Comparison of ENCODE assay signal across 1 cellular context in the genomic region with DNA sequence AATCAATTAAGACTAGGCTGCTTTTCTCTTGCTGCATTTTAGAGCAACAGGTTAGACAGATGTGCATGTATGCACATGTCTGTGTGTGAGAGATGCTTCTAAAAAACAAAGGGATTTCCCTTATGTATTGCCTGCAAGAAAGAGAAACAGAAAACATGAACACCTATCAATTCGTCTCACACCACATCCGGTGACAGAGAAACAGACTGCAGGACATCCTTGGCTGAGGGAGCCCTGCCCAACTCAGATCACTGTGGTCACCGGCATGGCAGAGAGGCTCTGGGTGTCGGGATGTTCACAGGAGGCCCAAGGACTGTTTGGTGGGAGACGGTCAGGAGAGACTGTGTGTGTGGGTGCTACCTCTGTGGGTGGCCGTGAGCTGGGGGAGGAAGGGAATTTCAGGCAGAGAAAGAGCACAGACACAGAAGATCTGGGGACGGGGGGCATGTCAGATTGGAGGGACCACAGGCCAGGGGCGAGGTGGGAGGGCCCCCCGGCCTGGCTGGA.
TF ChIP-seq lines count a peak whose summit lies in the region.

No MANE protein-coding gene starts in this region.

TF ChIP-seq in GM12878, 131 proteins besides CTCF, POLR2A, EP300 and RAD21:
- no peak for TF ChIP-seq NFXL1 (IDR thresholded peaks at IDR 0.05; ENCODE audit: borderline replicate concordance)
- peak; percentile 50; the same call in 1 of the 2 replicates for TF ChIP-seq CBFB (IDR thresholded peaks at IDR 0.05; ENCODE audit: low read depth)
- TF ChIP-seq USF2 (IDR thresholded peaks at IDR 0.05; ENCODE audit: borderline replicate concordance, low read depth, low read length): no peak
- TF ChIP-seq SP1 (IDR thresholded peaks at IDR 0.05; ENCODE audit: low read depth, low read length): peak; percentile 10
- no peak for TF ChIP-seq ZBTB33 (IDR thresholded peaks at IDR 0.05)
- TF ChIP-seq ZNF384 (IDR thresholded peaks at IDR 0.05; ENCODE audit: borderline replicate concordance, low read depth, low read length): 0 out of 2 replicates have a peak, but pooled peaks have one; percentile 24
- TF ChIP-seq EED (IDR thresholded peaks at IDR 0.05; ENCODE audit: low read depth): peak; percentile 62; the same call in 1 of the 2 replicates
- TF ChIP-seq IKZF1 (conservative IDR thresholded peaks at IDR 0.05): peak; percentile 24; the same call in 1 of the 2 replicates
- TF ChIP-seq, protein P1, sequence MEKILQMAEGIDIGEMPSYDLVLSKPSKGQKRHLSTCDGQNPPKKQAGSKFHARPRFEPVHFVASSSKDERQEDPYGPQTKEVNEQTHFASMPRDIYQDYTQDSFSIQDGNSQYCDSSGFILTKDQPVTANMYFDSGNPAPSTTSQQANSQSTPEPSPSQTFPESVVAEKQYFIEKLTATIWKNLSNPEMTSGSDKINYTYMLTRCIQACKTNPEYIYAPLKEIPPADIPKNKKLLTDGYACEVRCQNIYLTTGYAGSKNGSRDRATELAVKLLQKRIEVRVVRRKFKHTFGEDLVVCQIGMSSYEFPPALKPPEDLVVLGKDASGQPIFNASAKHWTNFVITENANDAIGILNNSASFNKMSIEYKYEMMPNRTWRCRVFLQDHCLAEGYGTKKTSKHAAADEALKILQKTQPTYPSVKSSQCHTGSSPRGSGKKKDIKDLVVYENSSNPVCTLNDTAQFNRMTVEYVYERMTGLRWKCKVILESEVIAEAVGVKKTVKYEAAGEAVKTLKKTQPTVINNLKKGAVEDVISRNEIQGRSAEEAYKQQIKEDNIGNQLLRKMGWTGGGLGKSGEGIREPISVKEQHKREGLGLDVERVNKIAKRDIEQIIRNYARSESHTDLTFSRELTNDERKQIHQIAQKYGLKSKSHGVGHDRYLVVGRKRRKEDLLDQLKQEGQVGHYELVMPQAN (conservative IDR thresholded peaks at IDR 0.05): no peak
- TF ChIP-seq TAF1 (IDR thresholded peaks at IDR 0.05; ENCODE audit: borderline replicate concordance, low read depth, low read length): peak; percentile 45; the same call in 1 of the 2 replicates
- TF ChIP-seq, protein P2, sequence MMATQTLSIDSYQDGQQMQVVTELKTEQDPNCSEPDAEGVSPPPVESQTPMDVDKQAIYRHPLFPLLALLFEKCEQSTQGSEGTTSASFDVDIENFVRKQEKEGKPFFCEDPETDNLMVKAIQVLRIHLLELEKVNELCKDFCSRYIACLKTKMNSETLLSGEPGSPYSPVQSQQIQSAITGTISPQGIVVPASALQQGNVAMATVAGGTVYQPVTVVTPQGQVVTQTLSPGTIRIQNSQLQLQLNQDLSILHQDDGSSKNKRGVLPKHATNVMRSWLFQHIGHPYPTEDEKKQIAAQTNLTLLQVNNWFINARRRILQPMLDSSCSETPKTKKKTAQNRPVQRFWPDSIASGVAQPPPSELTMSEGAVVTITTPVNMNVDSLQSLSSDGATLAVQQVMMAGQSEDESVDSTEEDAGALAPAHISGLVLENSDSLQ (IDR thresholded peaks at IDR 0.05): peak; percentile 67
- TF ChIP-seq E4F1 (IDR thresholded peaks at IDR 0.05; ENCODE audit: borderline replicate concordance, partially characterized antibody): no peak
- TF ChIP-seq, protein P3, sequence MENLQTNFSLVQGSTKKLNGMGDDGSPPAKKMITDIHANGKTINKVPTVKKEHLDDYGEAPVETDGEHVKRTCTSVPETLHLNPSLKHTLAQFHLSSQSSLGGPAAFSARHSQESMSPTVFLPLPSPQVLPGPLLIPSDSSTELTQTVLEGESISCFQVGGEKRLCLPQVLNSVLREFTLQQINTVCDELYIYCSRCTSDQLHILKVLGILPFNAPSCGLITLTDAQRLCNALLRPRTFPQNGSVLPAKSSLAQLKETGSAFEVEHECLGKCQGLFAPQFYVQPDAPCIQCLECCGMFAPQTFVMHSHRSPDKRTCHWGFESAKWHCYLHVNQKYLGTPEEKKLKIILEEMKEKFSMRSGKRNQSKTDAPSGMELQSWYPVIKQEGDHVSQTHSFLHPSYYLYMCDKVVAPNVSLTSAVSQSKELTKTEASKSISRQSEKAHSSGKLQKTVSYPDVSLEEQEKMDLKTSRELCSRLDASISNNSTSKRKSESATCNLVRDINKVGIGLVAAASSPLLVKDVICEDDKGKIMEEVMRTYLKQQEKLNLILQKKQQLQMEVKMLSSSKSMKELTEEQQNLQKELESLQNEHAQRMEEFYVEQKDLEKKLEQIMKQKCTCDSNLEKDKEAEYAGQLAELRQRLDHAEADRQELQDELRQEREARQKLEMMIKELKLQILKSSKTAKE (IDR thresholded peaks at IDR 0.05; ENCODE audit: low read depth, poor library complexity, severe bottlenecking): no peak
- no peak for TF ChIP-seq SMC3 (IDR thresholded peaks at IDR 0.05; ENCODE audit: borderline replicate concordance, low read length)
- TF ChIP-seq POU2F2 (IDR thresholded peaks at IDR 0.05; ENCODE audit: borderline replicate concordance, low read depth, low read length): 0 out of 3 replicates have a peak, but pooled peaks have one; percentile 36
- TF ChIP-seq MLLT1 (IDR thresholded peaks at IDR 0.05): peak; percentile 69
- TF ChIP-seq GABPA (IDR thresholded peaks at IDR 0.05; ENCODE audit: low read depth): peak; percentile 55; the same call in 1 of the 2 replicates
- 0 out of 2 replicates have a peak, but pooled peaks have one; percentile 14 for TF ChIP-seq YY1 (IDR thresholded peaks at IDR 0.05; ENCODE audit: low read depth, low read length)
- TF ChIP-seq SMARCA5 (IDR thresholded peaks at IDR 0.05): no peak
- peak; percentile 93 for TF ChIP-seq RUNX3 (IDR thresholded peaks at IDR 0.05; ENCODE audit: low read length)
- peak; percentile 41; the same call in 1 of the 2 replicates for TF ChIP-seq ZBTB40 (IDR thresholded peaks at IDR 0.05; ENCODE audit: borderline replicate concordance)
- TF ChIP-seq CREM (IDR thresholded peaks at IDR 0.05; ENCODE audit: low read depth): peak; percentile 39; the same call in 1 of the 2 replicates
- TF ChIP-seq POLR2AphosphoS5 (IDR thresholded peaks at IDR 0.05; ENCODE audit: low read length): peak; percentile 59
- peak in 1 of 2 experiments; percentile 9; a peak in 1 of 4 replicates for TF ChIP-seq BHLHE40 (IDR thresholded peaks at IDR 0.05; ENCODE audit: borderline replicate concordance in 1 of 2, low read depth in 2 of 2, low read length in 1 of 2)
- TF ChIP-seq, protein P4, sequence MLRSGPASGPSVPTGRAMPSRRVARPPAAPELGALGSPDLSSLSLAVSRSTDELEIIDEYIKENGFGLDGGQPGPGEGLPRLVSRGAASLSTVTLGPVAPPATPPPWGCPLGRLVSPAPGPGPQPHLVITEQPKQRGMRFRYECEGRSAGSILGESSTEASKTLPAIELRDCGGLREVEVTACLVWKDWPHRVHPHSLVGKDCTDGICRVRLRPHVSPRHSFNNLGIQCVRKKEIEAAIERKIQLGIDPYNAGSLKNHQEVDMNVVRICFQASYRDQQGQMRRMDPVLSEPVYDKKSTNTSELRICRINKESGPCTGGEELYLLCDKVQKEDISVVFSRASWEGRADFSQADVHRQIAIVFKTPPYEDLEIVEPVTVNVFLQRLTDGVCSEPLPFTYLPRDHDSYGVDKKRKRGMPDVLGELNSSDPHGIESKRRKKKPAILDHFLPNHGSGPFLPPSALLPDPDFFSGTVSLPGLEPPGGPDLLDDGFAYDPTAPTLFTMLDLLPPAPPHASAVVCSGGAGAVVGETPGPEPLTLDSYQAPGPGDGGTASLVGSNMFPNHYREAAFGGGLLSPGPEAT (IDR thresholded peaks at IDR 0.05; ENCODE audit: low read depth): peak; percentile 35; the same call in 1 of the 2 replicates
- TF ChIP-seq MXI1 (IDR thresholded peaks at IDR 0.05; ENCODE audit: low read depth, low read length): peak; percentile 43; the same call in 1 of the 2 replicates
- TF ChIP-seq ETV6 (conservative IDR thresholded peaks at IDR 0.05 in 1 of 2, IDR thresholded peaks at IDR 0.05 in 1 of 2; ENCODE audit: borderline replicate concordance in 1 of 2, low read depth in 1 of 2): no peak
